Comparison of ENCODE assay signal across 1 cellular context in the genomic region with DNA sequence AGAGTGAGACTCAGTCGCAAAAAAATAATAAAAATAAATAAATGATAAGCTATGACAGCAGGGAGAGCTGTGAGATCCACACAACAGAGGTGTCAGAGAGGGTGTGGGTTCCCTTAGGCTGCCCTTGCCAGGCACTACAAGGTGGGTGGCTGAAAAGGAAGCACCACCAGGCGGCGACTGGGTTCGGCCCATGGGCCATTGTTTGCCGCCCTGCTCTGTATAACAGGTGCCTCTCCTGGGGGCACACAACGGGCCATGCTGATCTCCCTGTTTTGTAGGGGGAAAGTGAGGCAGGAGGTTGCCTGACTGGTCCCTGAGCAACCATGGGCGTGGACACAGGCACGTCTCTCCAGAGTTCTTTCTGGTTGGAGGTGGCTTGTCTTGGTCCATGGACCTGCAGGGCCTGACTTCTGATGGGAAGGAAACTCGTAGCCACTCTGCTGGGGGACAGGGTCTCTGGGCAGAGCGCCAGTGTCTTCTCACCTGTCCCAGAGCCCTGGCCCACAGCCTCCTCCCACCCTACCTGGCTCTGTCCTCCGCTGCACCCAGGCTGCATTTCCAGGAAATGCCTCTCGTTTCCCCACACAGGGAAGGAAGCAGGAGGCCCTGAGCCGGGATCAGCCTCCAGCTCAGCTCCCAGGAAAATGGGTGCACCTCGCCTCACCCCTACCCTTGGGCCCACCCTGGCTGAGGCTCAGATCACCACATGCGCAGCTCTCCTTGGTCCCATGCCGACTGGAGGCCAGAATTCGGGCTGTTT.
TF ChIP-seq lines count a peak whose summit lies in the region.

No MANE protein-coding gene starts in this region.

TF ChIP-seq in HCT116, 20 proteins besides CTCF, POLR2A, EP300 and RAD21 (continued from another document):
- TF ChIP-seq, protein P1, sequence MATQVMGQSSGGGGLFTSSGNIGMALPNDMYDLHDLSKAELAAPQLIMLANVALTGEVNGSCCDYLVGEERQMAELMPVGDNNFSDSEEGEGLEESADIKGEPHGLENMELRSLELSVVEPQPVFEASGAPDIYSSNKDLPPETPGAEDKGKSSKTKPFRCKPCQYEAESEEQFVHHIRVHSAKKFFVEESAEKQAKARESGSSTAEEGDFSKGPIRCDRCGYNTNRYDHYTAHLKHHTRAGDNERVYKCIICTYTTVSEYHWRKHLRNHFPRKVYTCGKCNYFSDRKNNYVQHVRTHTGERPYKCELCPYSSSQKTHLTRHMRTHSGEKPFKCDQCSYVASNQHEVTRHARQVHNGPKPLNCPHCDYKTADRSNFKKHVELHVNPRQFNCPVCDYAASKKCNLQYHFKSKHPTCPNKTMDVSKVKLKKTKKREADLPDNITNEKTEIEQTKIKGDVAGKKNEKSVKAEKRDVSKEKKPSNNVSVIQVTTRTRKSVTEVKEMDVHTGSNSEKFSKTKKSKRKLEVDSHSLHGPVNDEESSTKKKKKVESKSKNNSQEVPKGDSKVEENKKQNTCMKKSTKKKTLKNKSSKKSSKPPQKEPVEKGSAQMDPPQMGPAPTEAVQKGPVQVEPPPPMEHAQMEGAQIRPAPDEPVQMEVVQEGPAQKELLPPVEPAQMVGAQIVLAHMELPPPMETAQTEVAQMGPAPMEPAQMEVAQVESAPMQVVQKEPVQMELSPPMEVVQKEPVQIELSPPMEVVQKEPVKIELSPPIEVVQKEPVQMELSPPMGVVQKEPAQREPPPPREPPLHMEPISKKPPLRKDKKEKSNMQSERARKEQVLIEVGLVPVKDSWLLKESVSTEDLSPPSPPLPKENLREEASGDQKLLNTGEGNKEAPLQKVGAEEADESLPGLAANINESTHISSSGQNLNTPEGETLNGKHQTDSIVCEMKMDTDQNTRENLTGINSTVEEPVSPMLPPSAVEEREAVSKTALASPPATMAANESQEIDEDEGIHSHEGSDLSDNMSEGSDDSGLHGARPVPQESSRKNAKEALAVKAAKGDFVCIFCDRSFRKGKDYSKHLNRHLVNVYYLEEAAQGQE (IDR thresholded peaks at IDR 0.05; ENCODE audit: low read depth), result no peak
- TF ChIP-seq FOSL1 (IDR thresholded peaks at IDR 0.05; ENCODE audit: low read depth) (no peak), CBX3 (IDR thresholded peaks at IDR 0.05; ENCODE audit: low read depth) (no peak)
